In the genomic region with DNA sequence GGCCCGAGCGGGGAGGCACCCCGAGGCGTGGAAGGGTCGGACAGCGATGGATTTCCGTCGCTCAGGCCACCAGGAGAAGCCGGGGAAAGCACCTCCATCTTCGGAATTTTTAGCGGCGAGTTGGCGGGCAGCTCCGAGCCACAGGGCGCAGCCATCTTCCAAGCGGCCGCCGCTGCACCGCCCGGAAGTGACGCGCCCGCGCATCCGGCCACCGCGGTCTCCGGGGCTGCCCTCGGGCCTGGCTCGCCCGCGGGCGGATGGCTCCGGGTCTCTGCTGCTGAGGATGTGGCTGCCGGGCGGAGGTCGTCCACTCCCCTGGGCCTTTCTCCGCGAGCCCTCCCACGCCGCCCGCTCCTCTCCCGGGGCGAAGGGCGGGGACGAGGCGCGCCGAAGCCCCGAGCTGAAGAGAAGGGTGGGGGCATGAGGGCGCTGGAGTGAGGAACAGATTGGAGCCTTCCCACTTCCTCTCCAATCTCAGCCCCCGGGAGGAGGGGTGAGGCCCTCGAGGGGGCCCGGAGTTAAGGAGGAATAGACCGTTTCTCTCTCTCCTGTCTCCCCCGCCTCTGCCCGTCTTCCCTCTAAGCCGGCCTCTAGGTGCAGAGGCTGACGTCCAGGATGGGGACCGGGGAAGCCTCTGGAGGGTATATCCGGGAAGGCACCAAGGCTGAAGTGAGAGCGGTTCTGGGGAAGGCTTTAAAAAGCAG, we compare ENCODE assay signal across 8 cellular contexts. TPM values are rescaled to one million over a fixed set of nuclear protein-coding genes. Genes with fewer than 3 reads are reported as not detected.
A peak's percentile ranks its signal among the peaks of the same experiment; 100 is the strongest.
DNase-seq lines count a peak whose midpoint lies in the region; ATAC-seq and TF ChIP-seq lines count a peak whose summit lies in the region.

A gene (minus strand): TSS at position 181 of the 704 bp plus-strand sequence. CDS start 26 bp downstream, at position 155.

- intact Hi-C loops in stomach (cut with DNase I; ENCODE audit: low total_unique reads): no loop called here

- peak; percentile 90 for DNase-seq in DMS79 treated with DMSO at 0.1 percent for 48 hours (lab: John Stamatoyannopoulos, UW)
- DNase-seq in RWPE1 (ENCODE audit: low spot score): peak; percentile 59
- peak; percentile 72 for DNase-seq in activated gamma-delta T cell (lab: John Stamatoyannopoulos, UW)
- DNase-seq in fibroblast of villous mesenchyme (ENCODE audit: low read depth): peak; percentile 88
- DNase-seq in stomach: peak; percentile 86

- H3K36me3 ChIP-seq in neural cell (ENCODE audit: insufficient read depth, low read length) (no peaks in the 10 kb centered on the region), stomach (peaks cover under 1 to 4% (median 2%) of the 10 kb centered on the region in 4 donors)

- peaks cover 15 to 52% (median 39%) of the 10 kb centered on the region in 4 donors for H3K4me1 ChIP-seq in stomach

- H3K27me3 Mint-ChIP-seq in IgD-negative memory B cell: no peaks in the 10 kb centered on the region

- H3F3A ChIP-seq in neural cell (ENCODE audit: insufficient read depth, low read length, poor library complexity, severe bottlenecking): peaks cover 4% of the 10 kb centered on the region

- peaks cover 3% of the 10 kb centered on the region for H3K36me3 Mint-ChIP-seq in IgD-negative memory B cell

- peak within 1 kb of the TSS; percentile 100 for H2AFZ ChIP-seq in neural cell (ENCODE audit: low read depth, low read length)

- H3K27ac ChIP-seq in RWPE1 (peak within 1 kb of the TSS; percentile 91), neural cell (ENCODE audit: low read length) (peak within 1 kb of the TSS; percentile 97), stomach (peak within 1 kb of the TSS; percentile 92 to 100 (median 98))

- H3K9me2 ChIP-seq in neural cell (ENCODE audit: insufficient read depth, low read length): no peaks in the 10 kb centered on the region

- peak within 1 kb of the TSS; percentile 89 for H3K4me2 ChIP-seq in neural cell (ENCODE audit: low read length)

- CTCF ChIA-PET in RWPE1 (lab: Yijun Ruan, JAX): interaction anchor here (0.6 to 2.6 kb wide), 6 partner anchors 37 to 1258 kb away, joined by 3 to 16 read pairs (median 3); no protein-coding TSS in a partner anchor

- H3K27me3 ChIP-seq in neural cell (ENCODE audit: insufficient read depth, low read depth, low read length) (no peaks in the 10 kb centered on the region), stomach (no peaks in the 10 kb centered on the region)

- peak within 1 kb of the TSS; percentile 98 for H3K9ac ChIP-seq in neural cell (ENCODE audit: low read length)

- H3K27ac Mint-ChIP-seq in IgD-negative memory B cell: peak within 1 kb of the TSS; percentile 94 to 95 (median 95)

- TF ChIP-seq EP300 in neural cell (conservative IDR thresholded peaks at IDR 0.05; ENCODE audit: poor library complexity, severe bottlenecking) (peak; percentile 51), stomach (IDR thresholded peaks at IDR 0.05) (no peak)

- peaks cover 14 to 22% (median 19%) of the 10 kb centered on the region in 3 donors for H3K4me1 Mint-ChIP-seq in IgD-negative memory B cell

- TF ChIP-seq CTCF in RWPE1 (conservative IDR thresholded peaks at IDR 0.05; ENCODE audit: low read depth) (no peak), fibroblast of villous mesenchyme (IDR thresholded peaks at IDR 0.05; ENCODE audit: insufficient read depth, low read depth, low read length) (no peak), neural cell (IDR thresholded peaks at IDR 0.05; ENCODE audit: poor library complexity, severe bottlenecking) (no peak), stomach (IDR thresholded peaks at IDR 0.05) (no peak)

- TF ChIP-seq RAD21 in neural cell (conservative IDR thresholded peaks at IDR 0.05): peak; percentile 30

- POLR2A ChIA-PET in RWPE1 (lab: Yijun Ruan, JAX; ENCODE audit: low non-redundant PET): no interaction called here

- peak within 1 kb of the TSS; percentile 89 to 99 (median 96) for H3K4me3 Mint-ChIP-seq in IgD-negative memory B cell

- no peaks in the 10 kb centered on the region for H3K9me3 ChIP-seq in neural cell (ENCODE audit: low read length)
- H3K9me3 ChIP-seq in stomach: no peaks in the 10 kb centered on the region

- peak; percentile 86 for ATAC-seq in GM21529 (IDR thresholded peaks at IDR 0.05; ENCODE audit: unreplicated experiment)

- peak in 1 of 4 donors; percentile 49 for TF ChIP-seq POLR2A in stomach (IDR thresholded peaks at IDR 0.05)

- H3K79me2 ChIP-seq in neural cell (replicated peaks; ENCODE audit: insufficient read depth, low read length): peaks cover 39% of the 10 kb centered on the region

- H3K9me3 Mint-ChIP-seq in IgD-negative memory B cell: no peaks in the 10 kb centered on the region

- peak within 1 kb of the TSS; percentile 81 for H3K4me3 ChIP-seq in fibroblast of villous mesenchyme (ENCODE audit: low read depth, low read length)
- H3K4me3 ChIP-seq in neural cell (ENCODE audit: low read length): peak within 1 kb of the TSS; percentile 91
- peak within 1 kb of the TSS; percentile 86 to 100 (median 96) for H3K4me3 ChIP-seq in stomach

- WGBS in stomach, 5 donors: 0% methylated on average over 24 to 62 of the region's 62 CpGs

- H4K20me1 ChIP-seq in neural cell (ENCODE audit: insufficient read depth): no peaks in the 10 kb centered on the region

TF ChIP-seq in neural cell, 6 proteins besides CTCF, POLR2A, EP300 and RAD21:
- TF ChIP-seq MXI1 (conservative IDR thresholded peaks at IDR 0.05; ENCODE audit: poor library complexity, severe bottlenecking) (peak; percentile 78), TAF1 (IDR thresholded peaks at IDR 0.05; ENCODE audit: low read depth) (peak; percentile 73), SMC3 (conservative IDR thresholded peaks at IDR 0.05; ENCODE audit: poor library complexity) (peak; percentile 48), EZH2 (IDR thresholded peaks at IDR 0.05; ENCODE audit: borderline replicate concordance, insufficient read depth, low read length, poor library complexity, severe bottlenecking) (no peak), POLR2AphosphoS5 (IDR thresholded peaks at IDR 0.05) (peak; percentile 91)
- TF ChIP-seq, protein P1, sequence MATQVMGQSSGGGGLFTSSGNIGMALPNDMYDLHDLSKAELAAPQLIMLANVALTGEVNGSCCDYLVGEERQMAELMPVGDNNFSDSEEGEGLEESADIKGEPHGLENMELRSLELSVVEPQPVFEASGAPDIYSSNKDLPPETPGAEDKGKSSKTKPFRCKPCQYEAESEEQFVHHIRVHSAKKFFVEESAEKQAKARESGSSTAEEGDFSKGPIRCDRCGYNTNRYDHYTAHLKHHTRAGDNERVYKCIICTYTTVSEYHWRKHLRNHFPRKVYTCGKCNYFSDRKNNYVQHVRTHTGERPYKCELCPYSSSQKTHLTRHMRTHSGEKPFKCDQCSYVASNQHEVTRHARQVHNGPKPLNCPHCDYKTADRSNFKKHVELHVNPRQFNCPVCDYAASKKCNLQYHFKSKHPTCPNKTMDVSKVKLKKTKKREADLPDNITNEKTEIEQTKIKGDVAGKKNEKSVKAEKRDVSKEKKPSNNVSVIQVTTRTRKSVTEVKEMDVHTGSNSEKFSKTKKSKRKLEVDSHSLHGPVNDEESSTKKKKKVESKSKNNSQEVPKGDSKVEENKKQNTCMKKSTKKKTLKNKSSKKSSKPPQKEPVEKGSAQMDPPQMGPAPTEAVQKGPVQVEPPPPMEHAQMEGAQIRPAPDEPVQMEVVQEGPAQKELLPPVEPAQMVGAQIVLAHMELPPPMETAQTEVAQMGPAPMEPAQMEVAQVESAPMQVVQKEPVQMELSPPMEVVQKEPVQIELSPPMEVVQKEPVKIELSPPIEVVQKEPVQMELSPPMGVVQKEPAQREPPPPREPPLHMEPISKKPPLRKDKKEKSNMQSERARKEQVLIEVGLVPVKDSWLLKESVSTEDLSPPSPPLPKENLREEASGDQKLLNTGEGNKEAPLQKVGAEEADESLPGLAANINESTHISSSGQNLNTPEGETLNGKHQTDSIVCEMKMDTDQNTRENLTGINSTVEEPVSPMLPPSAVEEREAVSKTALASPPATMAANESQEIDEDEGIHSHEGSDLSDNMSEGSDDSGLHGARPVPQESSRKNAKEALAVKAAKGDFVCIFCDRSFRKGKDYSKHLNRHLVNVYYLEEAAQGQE (IDR thresholded peaks at IDR 0.05; ENCODE audit: borderline replicate concordance): peak; percentile 82
TF ChIP-seq in neural cell: peak in this region for 5.

RNA-seq across cellular contexts. Expression of the gene that starts here (rescaled TPM):
- 7.1 TPM for polyA plus RNA-seq in IgD-negative memory B cell
- 11.2 and 13.5 TPM in 2 replicates for total RNA-seq in fibroblast of villous mesenchyme
- polyA plus RNA-seq in neural cell: 40.8 and 45.3 TPM in 2 replicates
- polyA minus RNA-seq in neural cell: 41.6 and 45.5 TPM in 2 replicates
- 10 to 100 TPM in 3 of 5 donors, 1 to 10 TPM in 2; 3.2 to 40.2 (median 20.9) TPM for total RNA-seq in stomach
- 10 to 100 TPM in 1 of 3 donors, 1 to 10 TPM in 2; 2.8 to 11.3 (median 3.1) TPM for polyA plus RNA-seq in stomach

Comparison
In these comparisons a context has a peak if more than half of its experiments do, and no peak if none do; other contexts are left out.
1. Peak in every context shown above with its lines: DNase-seq, ATAC-seq, H3K4me3 ChIP-seq and H3K27ac ChIP-seq.